Comparison of ENCODE assay signal across 8 cellular contexts in the genomic region with DNA sequence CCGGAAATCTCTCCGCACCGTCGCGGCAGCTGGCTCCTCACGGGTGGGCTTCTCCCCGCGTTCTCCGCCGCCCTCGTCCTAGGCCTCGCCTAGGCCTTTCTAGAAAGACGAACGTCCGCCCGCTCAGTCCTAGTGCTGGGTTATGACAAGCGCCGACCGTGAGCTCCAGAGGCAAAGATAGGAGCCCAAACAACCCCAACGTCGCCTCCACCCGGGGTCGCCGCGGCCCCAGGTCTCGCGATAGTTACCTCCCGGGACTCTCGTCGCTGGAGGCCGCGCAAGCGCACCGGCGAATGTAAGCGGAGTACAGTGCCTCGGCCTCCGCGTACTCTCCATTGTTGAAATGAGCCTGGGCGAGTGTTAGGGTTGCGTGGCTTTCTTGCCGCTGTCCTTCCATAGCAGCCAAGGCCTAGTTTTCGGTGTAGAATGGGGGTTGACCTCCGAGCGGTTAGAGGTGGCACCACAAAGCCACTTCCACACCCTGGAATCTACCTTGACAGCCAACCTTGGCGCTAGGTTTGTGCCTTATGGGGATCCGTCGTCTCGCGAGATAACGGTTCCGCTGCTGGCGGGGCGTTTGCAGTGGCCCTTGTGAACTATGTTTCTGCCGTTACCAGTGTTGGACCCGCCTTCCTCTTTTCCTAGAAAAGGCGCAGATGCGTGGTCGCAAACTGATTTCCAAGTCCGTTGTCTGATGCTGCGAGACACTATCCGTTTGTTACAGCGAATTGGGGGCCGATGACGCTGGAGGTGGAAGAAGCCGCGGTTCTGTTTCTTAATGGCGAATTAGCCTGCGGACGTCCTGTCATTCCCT. TPM values are rescaled to one million over a fixed set of nuclear protein-coding genes. Genes with fewer than 3 reads are reported as not detected.
DNase-seq lines count a peak whose midpoint lies in the region; ATAC-seq and TF ChIP-seq lines count a peak whose summit lies in the region.

A gene (minus strand): TSS at position 526 of the 814 bp plus-strand sequence. CDS start 129 bp downstream, at position 397.

- no peaks in the 10 kb centered on the region for H3K36me3 Mint-ChIP-seq in progenitor cell of endocrine pancreas (ENCODE audit: insufficient read depth)

- H3K9me3 Mint-ChIP-seq in progenitor cell of endocrine pancreas (ENCODE audit: low read depth) = no peaks in the 10 kb centered on the region

- H3K4me3 ChIP-seq in left ventricle myocardium inferior (peak within 1 kb of the TSS; percentile 90), upper lobe of right lung (peak within 1 kb of the TSS; percentile 72)

- TF ChIP-seq CTCF in left ventricle myocardium inferior (IDR thresholded peaks at IDR 0.05; ENCODE audit: borderline replicate concordance) (no peak), progenitor cell of endocrine pancreas (IDR thresholded peaks at IDR 0.05; ENCODE audit: unreplicated experiment) (no peak), upper lobe of right lung (IDR thresholded peaks at IDR 0.05) (no peak)

- DNase-seq in NCI-H1694 (lab: John Stamatoyannopoulos, UW) = peak; percentile 96
- peak; percentile 92 for DNase-seq in amniotic epithelial cell (ENCODE audit: low read depth)
- peak; percentile 94 for DNase-seq in left ventricle myocardium inferior
- peak; percentile 87 for DNase-seq in progenitor cell of endocrine pancreas (ENCODE audit: low spot score, unreplicated experiment)
- peak; percentile 96 for DNase-seq in upper lobe of right lung

- intact Hi-C loops in T-helper 1 cell treated with Interleukin-12 subunit alpha and Interleukin-12 subunit beta and Interleukin-4 antibody, amounts not matched to agents 30 ng/mL and 1 ng/mL, for 36 hours (cut with micrococcal nuclease) = loop anchor here (1.0 to 10.0 kb wide), 13 partner anchors 89 to 1341 kb away; a partner anchor contains a TSS
- intact Hi-C loops in left ventricle myocardium inferior (cut with micrococcal nuclease) = no loop called here
- intact Hi-C loops in upper lobe of right lung (cut with DNase I) = no loop called here

- peak within 1 kb of the TSS; percentile 99 for H3K4me3 Mint-ChIP-seq in progenitor cell of endocrine pancreas (ENCODE audit: low read depth)

- H3K36me3 ChIP-seq in left ventricle myocardium inferior = no peaks in the 10 kb centered on the region
- no peaks in the 10 kb centered on the region for H3K36me3 ChIP-seq in upper lobe of right lung

- H3K4me1 ChIP-seq in left ventricle myocardium inferior (peaks cover 56% of the 10 kb centered on the region), upper lobe of right lung (peaks cover 33% of the 10 kb centered on the region)

- no peaks in the 10 kb centered on the region for H3K27me3 ChIP-seq in left ventricle myocardium inferior (ENCODE audit: low read depth)
- no peaks in the 10 kb centered on the region for H3K27me3 ChIP-seq in upper lobe of right lung

- H3K27ac Mint-ChIP-seq in progenitor cell of endocrine pancreas = peak within 1 kb of the TSS; percentile 100

- no peaks in the 10 kb centered on the region for H3K27me3 Mint-ChIP-seq in progenitor cell of endocrine pancreas

- ATAC-seq in GM18498 (IDR thresholded peaks at IDR 0.05; ENCODE audit: unreplicated experiment) = peak; percentile 86
- peak; percentile 87 for ATAC-seq in HG02885 (IDR thresholded peaks at IDR 0.05; ENCODE audit: poor library complexity, unreplicated experiment)
- ATAC-seq in upper lobe of right lung = peak; percentile 97

- H3K9me3 ChIP-seq in left ventricle myocardium inferior (replicated peaks) (no peaks in the 10 kb centered on the region), upper lobe of right lung (no peaks in the 10 kb centered on the region)

- peak within 1 kb of the TSS; percentile 99 for H3K27ac ChIP-seq in left ventricle myocardium inferior (replicated peaks)
- H3K27ac ChIP-seq in upper lobe of right lung = peak within 1 kb of the TSS; percentile 96

- H3K4me1 Mint-ChIP-seq in progenitor cell of endocrine pancreas (ENCODE audit: low read depth) = peaks cover 25% of the 10 kb centered on the region

RNA-seq across cellular contexts. Expression of the gene that starts here (rescaled TPM):
- 14.7 and 17.7 TPM in 2 replicates for total RNA-seq in T-helper 1 cell treated with Interleukin-12 subunit alpha and Interleukin-12 subunit beta and Interleukin-4 antibody, amounts not matched to agents 30 ng/mL and 1 ng/mL, for 36 hours
- total RNA-seq in left ventricle myocardium inferior (4.9 TPM), progenitor cell of endocrine pancreas (13.2 and 15.6 TPM in 2 replicates), upper lobe of right lung (12.4 TPM)

Comparison
In these comparisons a context has a peak if more than half of its experiments do, and no peak if none do; other contexts are left out.
1. Peak in every context shown above with its lines: DNase-seq, ATAC-seq, H3K4me3 ChIP-seq and H3K27ac ChIP-seq.